In the genomic region with DNA sequence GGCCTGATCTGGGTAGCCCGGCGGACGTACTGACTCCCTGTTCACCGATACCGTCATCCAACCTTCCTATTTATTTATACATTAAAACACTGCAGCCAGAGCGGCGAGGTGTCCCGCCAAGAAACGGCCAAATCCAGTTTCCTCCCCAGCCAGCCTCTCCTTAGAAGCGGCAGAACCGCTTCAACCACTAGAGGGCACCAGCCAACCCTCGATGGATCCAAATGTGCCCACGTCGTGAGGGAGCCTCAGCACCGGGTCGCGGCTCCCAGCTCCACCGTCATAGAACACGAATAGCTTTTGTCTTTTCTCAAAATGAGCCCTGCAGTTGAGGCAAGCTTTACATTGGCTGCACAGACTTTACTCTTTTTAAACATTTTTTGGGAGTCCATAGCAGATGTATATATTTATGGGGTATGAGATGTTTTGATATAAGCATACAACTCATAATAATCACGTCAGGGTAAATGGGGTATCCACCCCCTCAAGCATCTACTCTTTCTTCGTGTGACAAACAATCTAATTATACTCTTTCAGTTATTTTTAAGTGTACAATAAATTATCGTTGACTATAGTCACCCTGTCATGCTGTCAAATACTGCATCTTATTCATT, we compare ENCODE assay signal across 8 cellular contexts. TPM values are rescaled to one million over a fixed set of nuclear protein-coding genes. Genes with fewer than 3 reads are reported as not detected.
A peak's percentile ranks its signal among the peaks of the same experiment; 100 is the strongest.
DNase-seq lines count a peak whose midpoint lies in the region; ATAC-seq, FAIRE-seq and TF ChIP-seq lines count a peak whose summit lies in the region.

No MANE protein-coding gene starts in this region.

- peaks cover 3 to 37% of the 10 kb centered on the region in 2 experiments; a peak in 4 of 5 replicates for H3K27me3 ChIP-seq in HepG2 (ENCODE audit: control insufficient read depth in 1 of 2, insufficient read depth in 2 of 2, low read length in 2 of 2)

- TF ChIP-seq EP300 in HepG2 (IDR thresholded peaks at IDR 0.05; ENCODE audit: low read depth in 2 of 2, low read length in 2 of 2) (no peak), HepG2 (CRISPR knock-in tag; IDR thresholded peaks at IDR 0.05; ENCODE audit: borderline replicate concordance) (no peak)

- H3K4me3 ChIP-seq in HepG2 (replicated peaks in 1 of 3; ENCODE audit: insufficient read depth in 1 of 3, low read depth in 2 of 3, low read length in 3 of 3), result peak overlapping the region in 1 of 3 experiments; percentile 57; a peak in 1 of 6 replicates

- peak; percentile 54; the same call in 1 of the 2 replicates for TF ChIP-seq RAD21 in HepG2 (CRISPR knock-in tag; IDR thresholded peaks at IDR 0.05)

- FAIRE-seq in HepG2 (lab: Jason Lieb, UNC), result peak; percentile 51

- intact Hi-C loops in HepG2 (cut with micrococcal nuclease; ENCODE audit: unreplicated experiment), result loop anchor here (1.0 kb wide), 1 partner anchor 259 kb away; no protein-coding TSS in a partner anchor

- H3K9me3 ChIP-seq in HepG2 (ENCODE audit: low read length), result no peaks in the 10 kb centered on the region

- BruUV-seq in HepG2 (replicated peaks; lab: Mats Ljungman, UMichigan), result no TSS peak

- no peak overlapping the region for H3K27ac ChIP-seq in HepG2 (ENCODE audit: extremely low read length, insufficient read depth, low read length)

- CTCF ChIA-PET in HepG2 (lab: Yijun Ruan, JAX; ENCODE audit: low intra/inter-chr PET ratio, low total read pairs), result interaction anchor here (1.1 to 1.2 kb wide), 2 partner anchors 129 to 259 kb away, joined by 3 read pairs; no protein-coding TSS in a partner anchor

- H3K9ac ChIP-seq in HepG2 (ENCODE audit: insufficient read depth, low read depth, low read length), result no peak overlapping the region

- POLR2A ChIA-PET in HepG2 (lab: Yijun Ruan, JAX), result no interaction called here

- H3K36me3 ChIP-seq in HepG2 (replicated peaks in 1 of 2; ENCODE audit: control insufficient read depth in 1 of 2, insufficient read depth in 2 of 2, low read length in 2 of 2), result no peaks in the 10 kb centered on the region

- H3K4me1 ChIP-seq in HepG2 (ENCODE audit: insufficient read depth, low read length), result peaks cover 38% of the 10 kb centered on the region

- peak; percentile 85 for TF ChIP-seq CTCF in HepG2 (CRISPR knock-in tag; IDR thresholded peaks at IDR 0.05)

- peak overlapping the region; percentile 74 for H3K4me2 ChIP-seq in HepG2 (ENCODE audit: low read depth, low read length)

- H3K79me2 ChIP-seq in HepG2 (ENCODE audit: insufficient read depth, low read length), result no peaks in the 10 kb centered on the region

- peak; percentile 62 to 66 for DNase-seq in AML-193 (lab: John Stamatoyannopoulos, UW)
- peak; percentile 30 for DNase-seq in NCI-H510A (lab: John Stamatoyannopoulos, UW)
- DNase-seq in activated CD4-positive, alpha-beta T cell treated with anti-CD3 and anti-CD28 coated beads for 4 hours, result peak; percentile 74 to 80
- peak; percentile 81 for DNase-seq in dedifferentiated amniotic fluid mesenchymal stem cell (ENCODE audit: extremely low spot score)
- DNase-seq in HepG2 (ENCODE audit: low spot score), result peak; percentile 52
- peak; percentile 86 for DNase-seq in stimulated activated CD4-positive, alpha-beta T cell treated with anti-CD3 and anti-CD28 coated beads, Interleukin-4, amount 100 ng/mL, for 24 hours

- in situ Hi-C loops in HepG2 (cut with HindIII; ENCODE audit: extremely low pct_ligation_motif_present, low pct_unique_long_range_greater_than_20kb), result no loop called here

- H4K20me1 ChIP-seq in HepG2 (ENCODE audit: insufficient read depth, low read length), result no peaks in the 10 kb centered on the region

- no peak overlapping the region for H2AFZ ChIP-seq in HepG2 (ENCODE audit: low read length)

- ATAC-seq in GM19035 (IDR thresholded peaks at IDR 0.05; ENCODE audit: unreplicated experiment), result peak; percentile 97
- peak; percentile 94 for ATAC-seq in HG03354 (IDR thresholded peaks at IDR 0.05; ENCODE audit: poor library complexity, severe bottlenecking, unreplicated experiment)
- ATAC-seq in HepG2, result peak; percentile 81

- TF ChIP-seq POLR2A in HepG2 (IDR thresholded peaks at IDR 0.05; ENCODE audit: insufficient read depth in 1 of 2, low read depth in 2 of 2, low read length in 2 of 2), result no peak

- 4% methylated on average over 19 of the region's 22 CpGs for WGBS in HepG2 (ENCODE audit: low lambda C conversion rate)

TF ChIP-seq in HepG2, 621 proteins besides CTCF, POLR2A, EP300 and RAD21 (continues in another document):
- TF ChIP-seq NRL (CRISPR knock-in tag; IDR thresholded peaks at IDR 0.05; ENCODE audit: borderline replicate concordance), result no peak
- TF ChIP-seq ZNF501 (CRISPR knock-in tag; IDR thresholded peaks at IDR 0.05), result peak; percentile 51; the same call in 1 of the 2 replicates
- 0 out of 2 replicates have a peak, but pooled peaks have one; percentile 50 for TF ChIP-seq ARID2 (CRISPR knock-in tag; IDR thresholded peaks at IDR 0.05; ENCODE audit: borderline replicate concordance)
- no peak for TF ChIP-seq DMAP1 (CRISPR knock-in tag; IDR thresholded peaks at IDR 0.05)
- peak; percentile 53; the same call in 1 of the 2 replicates for TF ChIP-seq KDM2A (CRISPR knock-in tag; IDR thresholded peaks at IDR 0.05; ENCODE audit: borderline replicate concordance, low read depth)
- peak; percentile 26; the same call in 1 of the 2 replicates for TF ChIP-seq THRA (CRISPR knock-in tag; IDR thresholded peaks at IDR 0.05; ENCODE audit: borderline replicate concordance)
- TF ChIP-seq, protein P1, sequence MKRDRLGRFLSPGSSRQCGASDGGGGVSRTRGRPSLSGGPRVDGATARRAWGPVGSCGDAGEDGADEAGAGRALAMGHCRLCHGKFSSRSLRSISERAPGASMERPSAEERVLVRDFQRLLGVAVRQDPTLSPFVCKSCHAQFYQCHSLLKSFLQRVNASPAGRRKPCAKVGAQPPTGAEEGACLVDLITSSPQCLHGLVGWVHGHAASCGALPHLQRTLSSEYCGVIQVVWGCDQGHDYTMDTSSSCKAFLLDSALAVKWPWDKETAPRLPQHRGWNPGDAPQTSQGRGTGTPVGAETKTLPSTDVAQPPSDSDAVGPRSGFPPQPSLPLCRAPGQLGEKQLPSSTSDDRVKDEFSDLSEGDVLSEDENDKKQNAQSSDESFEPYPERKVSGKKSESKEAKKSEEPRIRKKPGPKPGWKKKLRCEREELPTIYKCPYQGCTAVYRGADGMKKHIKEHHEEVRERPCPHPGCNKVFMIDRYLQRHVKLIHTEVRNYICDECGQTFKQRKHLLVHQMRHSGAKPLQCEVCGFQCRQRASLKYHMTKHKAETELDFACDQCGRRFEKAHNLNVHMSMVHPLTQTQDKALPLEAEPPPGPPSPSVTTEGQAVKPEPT (CRISPR knock-in tag; IDR thresholded peaks at IDR 0.05; ENCODE audit: low read depth), result no peak
- no peak for TF ChIP-seq CREB1 (IDR thresholded peaks at IDR 0.05)
- no peak for TF ChIP-seq CREB1 (CRISPR knock-in tag; IDR thresholded peaks at IDR 0.05)
- peak; percentile 30 for TF ChIP-seq SALL1 (CRISPR knock-in tag; IDR thresholded peaks at IDR 0.05)
- TF ChIP-seq IKZF5 (CRISPR knock-in tag; IDR thresholded peaks at IDR 0.05), result 0 out of 2 replicates have a peak, but pooled peaks have one; percentile 36
- TF ChIP-seq FOSL2 (CRISPR knock-in tag; IDR thresholded peaks at IDR 0.05), result 0 out of 2 replicates have a peak, but pooled peaks have one; percentile 11

RNA-seq across cellular contexts. Expression of gene HELT, which starts 13.0 kb away (rescaled TPM):
- not detected in 2 replicates for total RNA-seq in HepG2 (2016; rRNA removed; fragmentation: Illumina TruSeq; extraction: Trizol)
- not detected in 2 replicates for total RNA-seq in HepG2 (2016; cell fraction: cytosol; rRNA removed; fragmentation: Illumina TruSeq; extraction: Trizol; ENCODE audit: low read depth)
- total RNA-seq in HepG2 (2016; cell fraction: insoluble cytoplasmic fraction; rRNA removed; fragmentation: Illumina TruSeq; extraction: Trizol), result not detected in 2 replicates
- total RNA-seq in HepG2 (2016; cell fraction: membrane; rRNA removed; fragmentation: Illumina TruSeq; extraction: Trizol), result not detected in 2 replicates
- total RNA-seq in HepG2 (2016; cell fraction: nucleus; rRNA removed; fragmentation: Illumina TruSeq; extraction: Trizol), result not detected in 2 replicates
- not detected in 2 replicates for polyA plus RNA-seq in HepG2 (2011; rRNA removed)
- polyA plus RNA-seq in HepG2 (2011; cell fraction: cytosol; rRNA removed), result not detected in 2 replicates
- not detected in 2 replicates for polyA plus RNA-seq in HepG2 (2011; cell fraction: nucleus; rRNA removed)
- polyA plus RNA-seq in HepG2 (2012), result not detected in 2 replicates
- polyA plus RNA-seq in HepG2 (2016; cell fraction: cytosol; fragmentation: Illumina TruSeq; extraction: Trizol; ENCODE audit: low read depth), result not detected in 2 replicates
- polyA plus RNA-seq in HepG2 (2016; cell fraction: insoluble cytoplasmic fraction; fragmentation: Illumina TruSeq; extraction: Trizol; ENCODE audit: low read depth), result not detected in 2 replicates
- not detected in 2 replicates for polyA plus RNA-seq in HepG2 (2016; cell fraction: membrane; fragmentation: Illumina TruSeq; extraction: Trizol; ENCODE audit: low read depth)
- not detected in 2 replicates for polyA plus RNA-seq in HepG2 (2016; cell fraction: nucleus; fragmentation: Illumina TruSeq; extraction: Trizol; ENCODE audit: insufficient read depth, low read depth)
- polyA minus RNA-seq in HepG2 (2011; rRNA and poly(A)+ RNA removed; ENCODE audit: low replicate concordance), result not detected in 2 replicates
- not detected in 2 replicates for polyA minus RNA-seq in HepG2 (2011; cell fraction: cytosol; rRNA and poly(A)+ RNA removed)
- not detected in 2 replicates for polyA minus RNA-seq in HepG2 (2011; cell fraction: nucleus; rRNA and poly(A)+ RNA removed)

Comparison
In these comparisons a context has a peak if more than half of its experiments do, and no peak if none do; other contexts are left out.
1. DNase-seq: peak in every context shown above with its lines; median percentile 86 in stimulated activated CD4-positive, alpha-beta T cell treated with anti-CD3 and anti-CD28 coated beads, Interleukin-4, amount 100 ng/mL, for 24 hours; 81 in dedifferentiated amniotic fluid mesenchymal stem cell; 77 in activated CD4-positive, alpha-beta T cell treated with anti-CD3 and anti-CD28 coated beads for 4 hours; 64 in AML-193; 52 in HepG2; 30 in NCI-H510A.